ENCODE assay signal across 1 cellular context in the genomic region with DNA sequence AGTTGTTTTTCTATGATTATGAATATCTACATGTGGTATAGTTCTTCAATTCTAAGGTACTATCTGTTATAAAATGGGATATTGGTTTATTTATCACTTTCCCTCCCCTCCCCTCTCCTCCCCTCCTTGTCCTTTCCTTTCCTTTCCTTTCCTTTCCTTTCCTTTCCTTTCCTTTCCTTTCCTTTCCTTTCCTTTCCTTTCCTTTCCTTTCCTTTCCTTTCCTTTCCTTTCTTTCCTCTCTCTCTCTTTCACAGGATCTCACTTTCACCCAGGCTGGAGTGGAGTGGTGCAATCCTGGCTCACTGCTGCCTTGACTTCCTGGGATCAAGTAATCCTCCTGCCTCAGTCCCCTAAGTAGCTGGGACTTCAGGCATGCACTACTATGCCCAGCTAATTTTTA.
TF ChIP-seq lines count a peak whose summit lies in the region.

No MANE protein-coding gene starts in this region.

TF ChIP-seq in GM23338, 12 proteins besides CTCF, POLR2A, EP300 and RAD21 (continued from another document):
- TF ChIP-seq, protein P1, sequence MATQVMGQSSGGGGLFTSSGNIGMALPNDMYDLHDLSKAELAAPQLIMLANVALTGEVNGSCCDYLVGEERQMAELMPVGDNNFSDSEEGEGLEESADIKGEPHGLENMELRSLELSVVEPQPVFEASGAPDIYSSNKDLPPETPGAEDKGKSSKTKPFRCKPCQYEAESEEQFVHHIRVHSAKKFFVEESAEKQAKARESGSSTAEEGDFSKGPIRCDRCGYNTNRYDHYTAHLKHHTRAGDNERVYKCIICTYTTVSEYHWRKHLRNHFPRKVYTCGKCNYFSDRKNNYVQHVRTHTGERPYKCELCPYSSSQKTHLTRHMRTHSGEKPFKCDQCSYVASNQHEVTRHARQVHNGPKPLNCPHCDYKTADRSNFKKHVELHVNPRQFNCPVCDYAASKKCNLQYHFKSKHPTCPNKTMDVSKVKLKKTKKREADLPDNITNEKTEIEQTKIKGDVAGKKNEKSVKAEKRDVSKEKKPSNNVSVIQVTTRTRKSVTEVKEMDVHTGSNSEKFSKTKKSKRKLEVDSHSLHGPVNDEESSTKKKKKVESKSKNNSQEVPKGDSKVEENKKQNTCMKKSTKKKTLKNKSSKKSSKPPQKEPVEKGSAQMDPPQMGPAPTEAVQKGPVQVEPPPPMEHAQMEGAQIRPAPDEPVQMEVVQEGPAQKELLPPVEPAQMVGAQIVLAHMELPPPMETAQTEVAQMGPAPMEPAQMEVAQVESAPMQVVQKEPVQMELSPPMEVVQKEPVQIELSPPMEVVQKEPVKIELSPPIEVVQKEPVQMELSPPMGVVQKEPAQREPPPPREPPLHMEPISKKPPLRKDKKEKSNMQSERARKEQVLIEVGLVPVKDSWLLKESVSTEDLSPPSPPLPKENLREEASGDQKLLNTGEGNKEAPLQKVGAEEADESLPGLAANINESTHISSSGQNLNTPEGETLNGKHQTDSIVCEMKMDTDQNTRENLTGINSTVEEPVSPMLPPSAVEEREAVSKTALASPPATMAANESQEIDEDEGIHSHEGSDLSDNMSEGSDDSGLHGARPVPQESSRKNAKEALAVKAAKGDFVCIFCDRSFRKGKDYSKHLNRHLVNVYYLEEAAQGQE (IDR thresholded peaks at IDR 0.05; ENCODE audit: unreplicated experiment): no peak
- no peak for TF ChIP-seq ZNF114 (CRISPR knock-in tag; IDR thresholded peaks at IDR 0.05)
- TF ChIP-seq, protein P2, sequence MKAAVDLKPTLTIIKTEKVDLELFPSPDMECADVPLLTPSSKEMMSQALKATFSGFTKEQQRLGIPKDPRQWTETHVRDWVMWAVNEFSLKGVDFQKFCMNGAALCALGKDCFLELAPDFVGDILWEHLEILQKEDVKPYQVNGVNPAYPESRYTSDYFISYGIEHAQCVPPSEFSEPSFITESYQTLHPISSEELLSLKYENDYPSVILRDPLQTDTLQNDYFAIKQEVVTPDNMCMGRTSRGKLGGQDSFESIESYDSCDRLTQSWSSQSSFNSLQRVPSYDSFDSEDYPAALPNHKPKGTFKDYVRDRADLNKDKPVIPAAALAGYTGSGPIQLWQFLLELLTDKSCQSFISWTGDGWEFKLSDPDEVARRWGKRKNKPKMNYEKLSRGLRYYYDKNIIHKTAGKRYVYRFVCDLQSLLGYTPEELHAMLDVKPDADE (IDR thresholded peaks at IDR 0.05): no peak
